Comparison of ENCODE assay signal across 8 cellular contexts in genomic region chr15:82849556-82850241, GRCh38. TPM values are rescaled to one million over a fixed set of nuclear protein-coding genes. Genes with fewer than 3 reads are reported as not detected.
A peak's percentile ranks its signal among the peaks of the same experiment; 100 is the strongest.
DNase-seq lines count a peak whose midpoint lies in the region; ATAC-seq, FAIRE-seq and TF ChIP-seq lines count a peak whose summit lies in the region.

No MANE protein-coding gene starts in this region.

- peak; percentile 70 for TF ChIP-seq CTCF in GM10248 (IDR thresholded peaks at IDR 0.05; ENCODE audit: control extremely low read depth, extremely low read depth, low read depth, missing control alignments)
- TF ChIP-seq CTCF in left ventricle myocardium inferior (IDR thresholded peaks at IDR 0.05; ENCODE audit: borderline replicate concordance) = peak; percentile 82
- peak; percentile 83 for TF ChIP-seq CTCF in progenitor cell of endocrine pancreas (IDR thresholded peaks at IDR 0.05; ENCODE audit: unreplicated experiment)

- no peaks in the 10 kb centered on the region for H3K27me3 ChIP-seq in left ventricle myocardium inferior (ENCODE audit: low read depth)

- no peak for FAIRE-seq in HTR-8/SVneo (lab: Jason Lieb, UNC)

- peak overlapping the region; percentile 47 for H3K27ac ChIP-seq in left ventricle myocardium inferior (replicated peaks)

- peaks cover 15% of the 10 kb centered on the region for H3K4me1 ChIP-seq in left ventricle myocardium inferior

- intact Hi-C loops in left ventricle myocardium inferior (cut with micrococcal nuclease) = loop anchor here (5.0 kb wide), 2 partner anchors 53 to 153 kb away; no protein-coding TSS in a partner anchor

- DNase-seq in GM10248 (ENCODE audit: extremely low spot score) (peak; percentile 78), HTR-8/SVneo (ENCODE audit: insufficient read length, low spot score) (peak; percentile 41), OCI-M2 (lab: John Stamatoyannopoulos, UW; ENCODE audit: unreplicated experiment) (peak; percentile 74), left ventricle myocardium inferior (peak; percentile 76), progenitor cell of endocrine pancreas (ENCODE audit: low spot score, unreplicated experiment) (peak; percentile 45)
- peak; percentile 63 for DNase-seq in activated naive CD8-positive, alpha-beta T cell treated with anti-CD3 and anti-CD28 coated beads, Interleukin-2, amount 50 U/mL, for 24 hours

- H3K36me3 ChIP-seq in left ventricle myocardium inferior = peaks cover 10% of the 10 kb centered on the region

- H3K4me3 Mint-ChIP-seq in activated naive CD8-positive, alpha-beta T cell treated with anti-CD3 and anti-CD28 coated beads, Interleukin-2, amount 50 U/mL, for 24 hours = no peak overlapping the region
- no peak overlapping the region for H3K4me3 Mint-ChIP-seq in progenitor cell of endocrine pancreas (ENCODE audit: low read depth)

- H3K36me3 Mint-ChIP-seq in activated naive CD8-positive, alpha-beta T cell treated with anti-CD3 and anti-CD28 coated beads, Interleukin-2, amount 50 U/mL, for 24 hours (ENCODE audit: low read depth) = no peaks in the 10 kb centered on the region
- H3K36me3 Mint-ChIP-seq in progenitor cell of endocrine pancreas (ENCODE audit: insufficient read depth) = peaks cover 1% of the 10 kb centered on the region

- CTCF ChIA-PET in GM10248 (lab: Yijun Ruan, JAX) = interaction anchor here (0.8 to 5.8 kb wide), 16 partner anchors 9 to 399 kb away, joined by 3 to 60 read pairs (median 4); partner anchors contain the start of gene C15orf40

- peaks cover 2% of the 10 kb centered on the region for H3K27me3 Mint-ChIP-seq in activated naive CD8-positive, alpha-beta T cell treated with anti-CD3 and anti-CD28 coated beads, Interleukin-2, amount 50 U/mL, for 24 hours
- H3K27me3 Mint-ChIP-seq in progenitor cell of endocrine pancreas = no peaks in the 10 kb centered on the region

- H3K9me3 ChIP-seq in left ventricle myocardium inferior (replicated peaks) = no peaks in the 10 kb centered on the region

- peak; percentile 37 for ATAC-seq in activated naive CD8-positive, alpha-beta T cell treated with anti-CD3 and anti-CD28 coated beads, Interleukin-2, amount 50 U/mL, for 24 hours
- ATAC-seq in GM18498 (IDR thresholded peaks at IDR 0.05; ENCODE audit: unreplicated experiment) (no peak), GM19467 (IDR thresholded peaks at IDR 0.05; ENCODE audit: unreplicated experiment) (no peak)

- no peaks in the 10 kb centered on the region for H3K9me3 Mint-ChIP-seq in activated naive CD8-positive, alpha-beta T cell treated with anti-CD3 and anti-CD28 coated beads, Interleukin-2, amount 50 U/mL, for 24 hours
- no peaks in the 10 kb centered on the region for H3K9me3 Mint-ChIP-seq in progenitor cell of endocrine pancreas (ENCODE audit: low read depth)

- POLR2A ChIA-PET in GM10248 (lab: Yijun Ruan, JAX) = no interaction called here

- H3K27ac Mint-ChIP-seq in activated naive CD8-positive, alpha-beta T cell treated with anti-CD3 and anti-CD28 coated beads, Interleukin-2, amount 50 U/mL, for 24 hours = no peak overlapping the region
- peak overlapping the region; percentile 23 for H3K27ac Mint-ChIP-seq in progenitor cell of endocrine pancreas

- peak overlapping the region; percentile 43 for H3K4me3 ChIP-seq in left ventricle myocardium inferior

- H3K4me1 Mint-ChIP-seq in activated naive CD8-positive, alpha-beta T cell treated with anti-CD3 and anti-CD28 coated beads, Interleukin-2, amount 50 U/mL, for 24 hours = peaks cover 21% of the 10 kb centered on the region
- peaks cover 9% of the 10 kb centered on the region for H3K4me1 Mint-ChIP-seq in progenitor cell of endocrine pancreas (ENCODE audit: low read depth)

RNA-seq across cellular contexts. Expression of gene WHAMM, which starts 40.3 kb away (rescaled TPM):
- total RNA-seq in left ventricle myocardium inferior = 5.4 TPM
- 7.5 and 8.1 TPM in 2 replicates for total RNA-seq in progenitor cell of endocrine pancreas

RNA-seq across cellular contexts. Expression of gene FSD2, which starts 43.8 kb away (rescaled TPM):
- 108 TPM for total RNA-seq in left ventricle myocardium inferior
- total RNA-seq in progenitor cell of endocrine pancreas = not detected in 2 replicates

Comparison
In these comparisons a context has a peak if more than half of its experiments do, and no peak if none do; other contexts are left out.
1. RNA of gene FSD2, which starts 43.8 kb away (total RNA-seq): 108 TPM in left ventricle myocardium inferior (single experiment); not detected in progenitor cell of endocrine pancreas; every median in the first group is over 100 times any median in the second.
2. Peak in every context shown above with its lines, with median percentiles within 50 percentile points of each other: DNase-seq and CTCF ChIP-seq.